ENCODE assay signal across 27 cellular contexts in the genomic region with DNA sequence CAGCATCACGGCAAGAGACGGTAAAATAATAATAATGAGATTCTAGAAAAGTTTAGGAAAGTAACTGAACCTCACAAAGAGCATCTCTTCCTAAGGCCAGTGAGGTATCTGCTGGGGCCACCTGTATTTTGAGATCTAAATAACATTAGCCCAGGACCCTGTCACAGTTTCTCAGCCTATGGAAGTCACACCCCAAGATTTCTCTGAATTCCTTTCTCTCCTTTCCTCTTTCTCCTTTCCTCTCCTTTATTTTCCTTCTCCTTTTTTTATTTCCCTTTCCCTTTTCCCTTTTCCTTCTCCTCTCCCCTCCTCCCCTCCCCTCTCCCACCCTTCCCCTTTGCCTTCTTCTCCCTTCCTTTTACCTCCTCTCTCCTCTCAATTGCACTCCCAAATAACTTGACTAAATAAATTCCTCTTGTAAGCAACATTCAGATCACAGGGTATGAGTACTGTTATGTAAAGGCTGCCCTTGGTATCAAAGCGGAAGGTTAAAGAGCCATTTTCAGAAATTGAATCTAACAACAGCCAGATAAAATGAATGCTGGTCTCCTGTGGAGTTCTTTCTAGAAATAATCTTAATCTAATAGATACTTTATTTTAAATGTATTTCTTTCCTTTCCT.
"Had no signal": no experiment of that assay in that cellular context is flagged by ENCODE, and none has a peak within 500 bp of the region (broad histone marks: within the 10 kb centered on the region; RNA-seq: fewer than 3 reads in every experiment).

No MANE protein-coding gene starts in this region.

- ATAC-seq: stimulated activated effector memory CD8-positive, alpha-beta T cell treated with anti-CD3 and anti-CD28 coated beads, Interleukin-12 subunit alpha, Interleukin-12 subunit beta, amount 100 ng/mL, for 72 hours; stimulated activated memory B cell treated with anti-CD40 and anti-IgM and Interleukin-4, amounts not matched to agents 10 μg/mL and 1 μg/mL and 100 μg/mL, for 72 hours; stimulated activated naive B cell treated with anti-CD40 and anti-IgM and Interleukin-4, amounts not matched to agents 10 μg/mL and 1 μg/mL and 100 μg/mL, for 72 hours; stimulated activated naive CD8-positive, alpha-beta T cell treated with anti-CD3 and anti-CD28 coated beads, Interleukin-15, amount 100 ng/mL, for 72 hours; stimulated activated naive CD8-positive, alpha-beta T cell treated with anti-CD3 and anti-CD28 coated beads, Interleukin-15, Interleukin-2, amounts not matched to agents 100 U/mL and 50 U/mL, for 24 hours; upper lobe of right lung had no signal

- H3K4me3 ChIP-seq: stomach, suprapubic skin, testis, thoracic aorta, thyroid gland, tibial artery, tibial nerve, transverse colon, upper lobe of left lung, upper lobe of right lung, uterus, vagina had no signal

- H3K9me3 ChIP-seq: stomach, suprapubic skin, testis, thoracic aorta, thyroid gland, tibial artery, tibial nerve, transverse colon, upper lobe of left lung, upper lobe of right lung, uterus, vagina had no signal

- H3K27ac ChIP-seq: stomach, suprapubic skin, testis, thoracic aorta, thyroid gland, tibial artery, tibial nerve, transverse colon, upper lobe of left lung, upper lobe of right lung, uterus, vagina had no signal

- FAIRE-seq: urothelium cell line had no signal

- H3K27me3 ChIP-seq: stomach, suprapubic skin, testis, thyroid gland, tibial artery, tibial nerve, transverse colon, upper lobe of left lung, upper lobe of right lung, uterus, vagina had no signal

- DNase-seq: stimulated activated CD4-positive, alpha-beta T cell treated with anti-CD3 and anti-CD28 coated beads, Interleukin-2, amount 100 ng/mL, for 48 hours; stimulated activated CD4-positive, alpha-beta T cell treated with anti-CD3 and anti-CD28 coated beads, Interleukin-4, amount 100 ng/mL, for 1 hour; stimulated activated CD4-positive, alpha-beta T cell treated with anti-CD3 and anti-CD28 coated beads, Interleukin-4, amount 100 ng/mL, for 24 hours; stimulated activated CD4-positive, alpha-beta T cell treated with anti-CD3 and anti-CD28 coated beads, Interleukin-4, amount 100 ng/mL, for 4 hours; stimulated activated CD8-positive, alpha-beta memory T cell treated with anti-CD3 and anti-CD28 coated beads, Interleukin-4, amount 100 ng/mL, for 48 hours; stimulated activated naive B cell treated with anti-CD40 and anti-IgM and Interleukin-4, amounts not matched to agents 10 μg/mL and 1 μg/mL and 100 μg/mL, for 72 hours; stimulated activated naive CD4-positive, alpha-beta T cell; stimulated activated naive CD4-positive, alpha-beta T cell treated with Interleukin-2 at 50 U/mL for 16 hours; stimulated activated naive CD8-positive, alpha-beta T cell treated with anti-CD3 and anti-CD28 coated beads, Interleukin-15, amount 100 ng/mL, for 72 hours; stimulated activated naive CD8-positive, alpha-beta T cell treated with anti-CD3 and anti-CD28 coated beads, Interleukin-15, Interleukin-2, amounts not matched to agents 100 U/mL and 50 U/mL, for 24 hours; stomach; substantia nigra; testis; thyroid gland; tibial artery; transverse colon; trophoblast cell; upper lobe of left lung; upper lobe of right lung; uterus had no signal

- H3K36me3 ChIP-seq: stomach, suprapubic skin, thoracic aorta, thyroid gland, tibial artery, tibial nerve, transverse colon, upper lobe of left lung, upper lobe of right lung, uterus, vagina had no signal

- H3K4me1 ChIP-seq: stomach, suprapubic skin, testis, thyroid gland, tibial artery, tibial nerve, transverse colon, upper lobe of left lung, upper lobe of right lung, uterus, vagina had no signal
